ENCODE assay signal across 13 cellular contexts in the genomic region with DNA sequence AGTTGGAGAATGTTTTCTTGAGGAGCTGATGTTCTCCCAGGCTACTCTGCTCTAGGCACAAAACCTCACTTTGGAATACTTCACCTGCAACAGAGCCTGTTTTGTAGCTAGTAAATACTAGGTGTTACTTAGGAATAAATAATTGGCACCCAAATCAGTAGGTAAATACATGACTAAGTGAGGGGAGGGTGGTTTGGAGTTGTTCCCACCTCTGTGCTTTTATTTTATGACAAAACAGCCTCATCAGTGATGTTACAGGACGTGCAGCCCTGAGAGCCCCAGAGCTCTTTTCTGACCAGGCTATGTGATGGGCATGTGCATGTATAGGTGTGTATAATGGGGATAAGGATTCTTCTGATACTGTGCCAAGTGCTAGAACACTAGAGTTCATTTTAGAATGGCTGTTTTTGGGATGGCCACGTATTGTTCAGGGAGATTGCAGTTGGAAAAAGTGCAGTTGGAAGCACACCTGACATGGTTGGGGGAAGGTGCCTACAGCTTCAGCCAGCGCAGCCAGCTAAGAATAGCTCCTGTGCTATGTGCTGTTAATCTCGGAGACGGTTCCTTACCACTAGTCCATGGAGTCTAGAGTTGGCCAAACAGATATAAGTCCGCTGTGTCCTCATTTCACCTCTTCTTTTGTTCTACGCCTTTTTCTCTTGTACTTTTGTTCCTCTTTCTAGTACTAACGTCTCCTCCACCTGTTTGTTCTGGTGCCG.
DNase-seq lines count a peak whose midpoint lies in the region; ATAC-seq, FAIRE-seq and TF ChIP-seq lines count a peak whose summit lies in the region.
"Had no signal": no experiment of that assay in that cellular context is flagged by ENCODE, and none has a peak within 500 bp of the region (broad histone marks: within the 10 kb centered on the region; RNA-seq: fewer than 3 reads in every experiment).

No MANE protein-coding gene starts in this region.

- no peak for TF ChIP-seq RAD21 in A549 (conservative IDR thresholded peaks at IDR 0.05 in 1 of 2, IDR thresholded peaks at IDR 0.05 in 1 of 2)

- TF ChIP-seq POLR2A in A549 (IDR thresholded peaks at IDR 0.05; ENCODE audit: low read length), result no peak

- TF ChIP-seq CTCF in A549 (IDR thresholded peaks at IDR 0.05), result no peak

- no peak for TF ChIP-seq EP300 in A549 (IDR thresholded peaks at IDR 0.05)

- H3K4me1 ChIP-seq in A549, result peaks cover 99% of the 10 kb centered on the region

- FAIRE-seq in A549 (lab: Jason Lieb, UNC), result no peak
- FAIRE-seq: colon, GM18507 had no signal

- POLR2A ChIA-PET in A549 (lab: Yijun Ruan, JAX), result interaction anchor here (1.6 kb wide), 1 partner anchor 10 kb away, joined by 3 read pairs; no protein-coding TSS in a partner anchor

- ATAC-seq in A549 (peak; percentile 17 to 33; a peak in 4 of 6 replicates), esophagus mucosa (peak; percentile 60)

- DNase-seq in A549 (ENCODE audit: low read depth in 1 of 2, low spot score in 1 of 2) (no peak), NCI-H2196 (lab: John Stamatoyannopoulos, UW; ENCODE audit: unreplicated experiment) (peak; percentile 80), myocyte (ENCODE audit: low read depth) (peak; percentile 26), activated T-cell treated with anti-CD3 and anti-CD28 coated beads for 4 hours (no peak), AG08396 (ENCODE audit: low spot score) (no peak), NCI-H2171 treated with DMSO at 0.1 percent for 48 hours (lab: John Stamatoyannopoulos, UW) (no peak)
- no peak for DNase-seq in effector CD8-positive, alpha-beta T cell (lab: John Stamatoyannopoulos, UW)
- DNase-seq: EL, glutamatergic neuron, NCI-H1436 had no signal

- 43% methylated on average over 9 of the region's 9 CpGs for WGBS in A549 (ENCODE audit: missing lambda C conversion rate)

- CTCF ChIA-PET in A549 (lab: Yijun Ruan, JAX), result interaction anchor here (0.5 to 4.9 kb wide), 7 partner anchors 9 to 351 kb away, joined by 3 to 45 read pairs (median 4); no protein-coding TSS in a partner anchor

- H3K4me2 ChIP-seq in A549, result peak overlapping the region; percentile 74

- H3K27ac ChIP-seq in A549, result peak overlapping the region; percentile 42 to 74; a peak in 5 of 6 replicates

- H3K9me3 ChIP-seq in A549, result no peaks in the 10 kb centered on the region

- H3K4me3 ChIP-seq in A549, result peak overlapping the region; percentile 6; the same call in 1 of the 3 replicates

TF ChIP-seq in A549, 52 proteins besides CTCF, POLR2A, EP300 and RAD21:
- TF ChIP-seq, protein P1, sequence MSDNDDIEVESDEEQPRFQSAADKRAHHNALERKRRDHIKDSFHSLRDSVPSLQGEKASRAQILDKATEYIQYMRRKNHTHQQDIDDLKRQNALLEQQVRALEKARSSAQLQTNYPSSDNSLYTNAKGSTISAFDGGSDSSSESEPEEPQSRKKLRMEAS (IDR thresholded peaks at IDR 0.05), result no peak
- TF ChIP-seq HOXA7 (CRISPR knock-in tag; IDR thresholded peaks at IDR 0.05) (peak; percentile 43; the same call in 1 of the 2 replicates), CBX2 (IDR thresholded peaks at IDR 0.05; ENCODE audit: borderline replicate concordance, low read depth) (no peak)

Comparison
In these comparisons a context has a peak if more than half of its experiments do, and no peak if none do; other contexts are left out.
1. DNase-seq: peak in NCI-H2196 (single experiment) and myocyte (single experiment); none in A549 (0 of 2), activated T-cell treated with anti-CD3 and anti-CD28 coated beads for 4 hours (single experiment), AG08396 (single experiment), effector CD8-positive, alpha-beta T cell (single experiment) and NCI-H2171 treated with DMSO at 0.1 percent for 48 hours (single experiment).